In the genomic region with DNA sequence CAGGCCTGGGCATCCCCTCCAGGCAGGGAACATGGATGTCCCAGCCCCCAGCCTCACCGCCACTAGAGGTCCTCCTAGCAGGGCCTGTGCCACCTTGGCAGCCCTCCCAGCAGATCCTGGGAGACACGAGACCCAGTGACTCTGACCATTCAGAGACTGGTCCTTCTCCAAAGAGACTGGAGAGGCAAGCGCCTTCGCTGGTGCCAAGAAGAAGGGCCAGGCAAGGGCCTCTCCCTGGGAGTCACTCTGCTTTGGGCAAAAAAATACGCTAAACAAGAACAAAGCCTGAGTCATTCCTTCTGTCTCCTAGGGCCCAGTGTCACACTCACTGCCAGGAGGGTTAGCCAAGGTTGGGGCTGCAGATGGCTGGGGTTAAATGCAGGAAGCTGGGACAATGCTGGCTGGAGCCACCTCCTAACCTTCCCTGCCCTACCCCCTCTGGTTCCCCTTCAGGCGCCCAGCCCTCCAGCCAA, we compare ENCODE assay signal across 8 cellular contexts. TPM values are rescaled to one million over a fixed set of nuclear protein-coding genes. Genes with fewer than 3 reads are reported as not detected.
A peak's percentile ranks its signal among the peaks of the same experiment; 100 is the strongest.
DNase-seq lines count a peak whose midpoint lies in the region; ATAC-seq, FAIRE-seq and TF ChIP-seq lines count a peak whose summit lies in the region.

No MANE protein-coding gene starts in this region.

- WGBS in ovary, 3 donors, result 83 to 87% (median 85%) methylated on average over 6 of the region's 6 CpGs

- intact Hi-C loops in ovary (cut with DNase I), result no loop called here

- H3K4me3 ChIP-seq in choroid plexus epithelial cell (ENCODE audit: low read depth, low read length) (no peak overlapping the region), ovary (no peak overlapping the region)

- no peak for FAIRE-seq in frontal cortex (lab: Jason Lieb, UNC)

- H3K27ac ChIP-seq in ovary, result no peak overlapping the region

- H3K27me3 ChIP-seq in ovary, result no peaks in the 10 kb centered on the region

- in situ Hi-C loops in Caki2 (cut with HindIII; ENCODE audit: low pct_unique_long_range_greater_than_20kb, low sequenced_read_pairs), result no loop called here
- in situ Hi-C loops in KBM-7 (cut with MboI; ENCODE audit: low pct_unique_long_range_greater_than_20kb, low sequenced_read_pairs), result no loop called here

- no peaks in the 10 kb centered on the region for H3K9me3 ChIP-seq in ovary

- peak; percentile 28 for TF ChIP-seq CTCF in choroid plexus epithelial cell (conservative IDR thresholded peaks at IDR 0.05; ENCODE audit: low read depth, low read length)
- no peak for TF ChIP-seq CTCF in ovary (IDR thresholded peaks at IDR 0.05)

- no peak for TF ChIP-seq POLR2A in ovary (IDR thresholded peaks at IDR 0.05)

- ATAC-seq in HG03135 (IDR thresholded peaks at IDR 0.05; ENCODE audit: unreplicated experiment), result no peak
- no peak for ATAC-seq in HG02981 (IDR thresholded peaks at IDR 0.05; ENCODE audit: unreplicated experiment)

- H3K4me1 ChIP-seq in ovary (ENCODE audit: insufficient read depth), result no peaks in the 10 kb centered on the region

- DNase-seq in Caki2 (ENCODE audit: low read depth), result peak; percentile 9
- DNase-seq in KBM-7, result peak; percentile 3
- DNase-seq in choroid plexus epithelial cell (ENCODE audit: low read depth), result peak; percentile 4
- peak; percentile 63 to 84 for DNase-seq in lung microvascular endothelial cell (ENCODE audit: low read depth in 2 of 2)
- DNase-seq in frontal cortex (ENCODE audit: low spot score in 2 of 2), result no peak
- no peak for DNase-seq in ovary

- TF ChIP-seq EP300 in ovary (IDR thresholded peaks at IDR 0.05), result no peak

- no peaks in the 10 kb centered on the region for H3K36me3 ChIP-seq in ovary

RNA-seq across cellular contexts. Expression of a gene that starts 35.3 kb away (rescaled TPM):
- not detected in 2 replicates for total RNA-seq in Caki2 (2014; rRNA removed; shearing (Covaris generic); ENCODE audit: low replicate concordance)
- not detected in 2 replicates for total RNA-seq in lung microvascular endothelial cell
- not detected for total RNA-seq in frontal cortex
- total RNA-seq in ovary, result not detected
- polyA plus RNA-seq in ovary, result not detected

Comparison
In these comparisons a context has a peak if more than half of its experiments do, and no peak if none do; other contexts are left out.
1. DNase-seq: peak in Caki2 (single experiment), KBM-7 (single experiment), choroid plexus epithelial cell (single experiment) and lung microvascular endothelial cell (2 of 2); none in frontal cortex (0 of 2) and ovary (0 of 5).